28 cellular contexts compared by ENCODE assay signal in the genomic region with DNA sequence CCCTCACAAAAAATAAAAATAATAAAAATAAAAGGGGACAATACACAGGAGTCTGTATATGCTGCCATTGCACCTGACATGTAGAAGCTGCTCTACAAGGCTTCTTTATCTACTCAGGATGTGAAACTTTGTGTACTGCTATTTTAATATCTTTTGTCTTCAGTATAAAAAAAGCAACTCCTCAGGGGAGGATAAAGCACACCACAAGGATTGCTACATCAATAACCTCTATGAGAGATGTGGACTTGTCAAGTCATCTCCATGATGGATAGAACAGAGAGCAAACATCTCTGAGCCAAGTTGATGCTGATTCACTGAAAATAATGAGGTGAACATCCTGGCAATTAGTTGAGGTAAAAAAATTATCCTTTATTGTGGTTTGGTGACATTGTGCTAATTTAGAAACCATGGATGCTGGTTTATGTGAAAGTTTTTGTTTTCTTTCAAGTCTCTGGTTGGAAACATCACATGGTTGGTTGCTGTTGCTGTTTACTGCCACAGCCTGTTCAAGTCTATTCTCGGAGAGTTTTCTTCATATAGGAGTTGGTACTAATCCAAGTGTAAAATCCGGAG. TPM values are rescaled to one million over a fixed set of nuclear protein-coding genes. Genes with fewer than 3 reads are reported as not detected.
DNase-seq lines count a peak whose midpoint lies in the region; TF ChIP-seq lines count a peak whose summit lies in the region.
"Had no signal": no experiment of that assay in that cellular context is flagged by ENCODE, and none has a peak within 500 bp of the region (broad histone marks: within the 10 kb centered on the region; RNA-seq: fewer than 3 reads in every experiment).

No MANE protein-coding gene starts in this region.

- no peak overlapping the region for H3K4me3 ChIP-seq in GM23248
- no peak overlapping the region for H3K4me3 ChIP-seq in neural progenitor cell
- no peak overlapping the region for H3K4me3 ChIP-seq in CD8-positive, alpha-beta memory T cell (ENCODE audit: low read length)
- H3K4me3 ChIP-seq in uterus: no peak overlapping the region

- peaks cover 5% of the 10 kb centered on the region for H3K36me3 Mint-ChIP-seq in activated T-helper 1 cell treated with anti-CD3 and anti-CD28 coated beads, Interleukin-12 subunit alpha, Interleukin-12 subunit beta, Interleukin-2, Interleukin-4 antibody, amounts not matched to agents 30 ng/mL and 10 ng/mL and 1 ng/mL, durations not matched to agents 14 hours and 24 hours and 36 hours (ENCODE audit: low read depth)
- no peaks in the 10 kb centered on the region for H3K36me3 Mint-ChIP-seq in neural progenitor cell
- no peaks in the 10 kb centered on the region for H3K36me3 Mint-ChIP-seq in CD8-positive, alpha-beta memory T cell
- H3K36me3 Mint-ChIP-seq: activated CD4-positive, alpha-beta memory T cell treated with anti-CD3 and anti-CD28 coated beads for 36 hours had no signal

- peak overlapping the region; percentile 17 for H3K4me3 Mint-ChIP-seq in activated T-helper 1 cell treated with anti-CD3 and anti-CD28 coated beads, Interleukin-12 subunit alpha, Interleukin-12 subunit beta, Interleukin-2, Interleukin-4 antibody, amounts not matched to agents 30 ng/mL and 10 ng/mL and 1 ng/mL, durations not matched to agents 14 hours and 24 hours and 36 hours
- peak overlapping the region; percentile 87 for H3K4me3 Mint-ChIP-seq in neural progenitor cell
- H3K4me3 Mint-ChIP-seq in CD8-positive, alpha-beta memory T cell: no peak overlapping the region
- H3K4me3 Mint-ChIP-seq: activated CD4-positive, alpha-beta memory T cell treated with anti-CD3 and anti-CD28 coated beads for 36 hours; dendritic cell treated with granulocyte-macrophage colony-stimulating factor and Interleukin-4, amounts not matched to agents 40 ng/mL and 50 ng/mL, for 4 days; stimulated activated naive CD8-positive, alpha-beta T cell treated with anti-CD3 and anti-CD28 coated beads, Interleukin-15, amount 100 ng/mL, for 72 hours; T-helper 1 cell treated with Interleukin-12 subunit alpha and Interleukin-12 subunit beta and Interleukin-4 antibody, amounts not matched to agents 30 μg/mL and 1 μg/mL, for 36 hours had no signal

- H3K27ac ChIP-seq in GM23248 (no peak overlapping the region), neural progenitor cell (no peak overlapping the region), uterus (no peak overlapping the region)
- H3K27ac ChIP-seq in CD8-positive, alpha-beta memory T cell (ENCODE audit: low read depth, low read length): no peak overlapping the region

- H3K9me3 Mint-ChIP-seq in activated T-helper 1 cell treated with anti-CD3 and anti-CD28 coated beads, Interleukin-12 subunit alpha, Interleukin-12 subunit beta, Interleukin-2, Interleukin-4 antibody, amounts not matched to agents 30 ng/mL and 10 ng/mL and 1 ng/mL, durations not matched to agents 14 hours and 24 hours and 36 hours: no peaks in the 10 kb centered on the region
- no peaks in the 10 kb centered on the region for H3K9me3 Mint-ChIP-seq in neural progenitor cell
- H3K9me3 Mint-ChIP-seq in CD8-positive, alpha-beta memory T cell: peaks cover 0 to 1% (median 0%) of the 10 kb centered on the region in 5 donors
- H3K9me3 Mint-ChIP-seq: activated CD4-positive, alpha-beta memory T cell treated with anti-CD3 and anti-CD28 coated beads for 36 hours; activated T-cell treated with anti-CD3 and anti-CD28 coated beads, Interleukin-2, amount 50 U/mL, for 72 hours; dendritic cell treated with granulocyte-macrophage colony-stimulating factor and Interleukin-4, amounts not matched to agents 40 ng/mL and 50 ng/mL, for 4 days; stimulated activated naive CD8-positive, alpha-beta T cell treated with anti-CD3 and anti-CD28 coated beads, Interleukin-15, amount 100 ng/mL, for 72 hours; T-helper 1 cell treated with Interleukin-12 subunit alpha and Interleukin-12 subunit beta and Interleukin-4 antibody, amounts not matched to agents 30 μg/mL and 1 μg/mL, for 36 hours had no signal

- no peak overlapping the region for H3K4me2 ChIP-seq in GM23248 (ENCODE audit: unreplicated experiment)
- H3K4me2 ChIP-seq in neural progenitor cell: no peak overlapping the region
- H3K4me2 ChIP-seq: SK-N-SH had no signal

- peaks cover 16% of the 10 kb centered on the region; the same call in 1 of the 2 replicates for H3F3A ChIP-seq in GM23248 (ENCODE audit: insufficient read depth)
- peaks cover 22% of the 10 kb centered on the region for H3F3A ChIP-seq in neural progenitor cell (ENCODE audit: low read depth)

- no peak for TF ChIP-seq POLR2A in uterus (IDR thresholded peaks at IDR 0.05)

- H3K9me3 ChIP-seq in GM23248 (ENCODE audit: low read depth) (no peaks in the 10 kb centered on the region), neural progenitor cell (ENCODE audit: low read depth) (no peaks in the 10 kb centered on the region), uterus (no peaks in the 10 kb centered on the region)
- no peaks in the 10 kb centered on the region for H3K9me3 ChIP-seq in CD8-positive, alpha-beta memory T cell (ENCODE audit: low read length)
- H3K9me3 ChIP-seq: Caco-2, SK-N-SH had no signal

- H3K4me1 Mint-ChIP-seq in activated T-helper 1 cell treated with anti-CD3 and anti-CD28 coated beads, Interleukin-12 subunit alpha, Interleukin-12 subunit beta, Interleukin-2, Interleukin-4 antibody, amounts not matched to agents 30 ng/mL and 10 ng/mL and 1 ng/mL, durations not matched to agents 14 hours and 24 hours and 36 hours (ENCODE audit: low read depth): peaks cover 14% of the 10 kb centered on the region
- peaks cover 29% of the 10 kb centered on the region for H3K4me1 Mint-ChIP-seq in neural progenitor cell
- peaks cover 7 to 15% (median 10%) of the 10 kb centered on the region in 3 donors for H3K4me1 Mint-ChIP-seq in CD8-positive, alpha-beta memory T cell

- peaks cover 58% of the 10 kb centered on the region for H3K27me3 Mint-ChIP-seq in activated T-helper 1 cell treated with anti-CD3 and anti-CD28 coated beads, Interleukin-12 subunit alpha, Interleukin-12 subunit beta, Interleukin-2, Interleukin-4 antibody, amounts not matched to agents 30 ng/mL and 10 ng/mL and 1 ng/mL, durations not matched to agents 14 hours and 24 hours and 36 hours (ENCODE audit: insufficient read depth)
- H3K27me3 Mint-ChIP-seq in neural progenitor cell (ENCODE audit: insufficient read depth, low read depth): peaks cover 8% of the 10 kb centered on the region
- peaks cover 48 to 74% of the 10 kb centered on the region in 2 donors for H3K27me3 Mint-ChIP-seq in CD8-positive, alpha-beta memory T cell

- WGBS in GM23248 (ENCODE audit: low coverage in 1 of 2, low lambda C conversion rate in 2 of 2, missing lambda C conversion rate in 2 of 2), 2 experiments: 4 to 6% methylated on average over 2 of the region's 2 CpGs

- no peak overlapping the region for H3K9ac ChIP-seq in GM23248
- no peak overlapping the region for H3K9ac ChIP-seq in neural progenitor cell
- H3K9ac ChIP-seq: SK-N-SH had no signal

- H2AFZ ChIP-seq in GM23248: no peak overlapping the region
- H2AFZ ChIP-seq in neural progenitor cell (replicated peaks): no peak overlapping the region

- H3K4me1 ChIP-seq in GM23248 (ENCODE audit: insufficient read depth) (peaks cover 5% of the 10 kb centered on the region; the same call in 1 of the 2 replicates), neural progenitor cell (peaks cover 17% of the 10 kb centered on the region), uterus (peaks cover 0 to 17% of the 10 kb centered on the region in 2 donors)
- no peaks in the 10 kb centered on the region for H3K4me1 ChIP-seq in CD8-positive, alpha-beta memory T cell (ENCODE audit: insufficient read depth, low read length)
- H3K4me1 ChIP-seq: Caco-2 had no signal

- H3K27ac Mint-ChIP-seq in activated T-helper 1 cell treated with anti-CD3 and anti-CD28 coated beads, Interleukin-12 subunit alpha, Interleukin-12 subunit beta, Interleukin-2, Interleukin-4 antibody, amounts not matched to agents 30 ng/mL and 10 ng/mL and 1 ng/mL, durations not matched to agents 14 hours and 24 hours and 36 hours: no peak overlapping the region
- H3K27ac Mint-ChIP-seq in neural progenitor cell: no peak overlapping the region
- no peak overlapping the region for H3K27ac Mint-ChIP-seq in CD8-positive, alpha-beta memory T cell
- H3K27ac Mint-ChIP-seq: activated CD4-positive, alpha-beta memory T cell treated with anti-CD3 and anti-CD28 coated beads for 36 hours; activated T-cell treated with anti-CD3 and anti-CD28 coated beads, Interleukin-2, amount 50 U/mL, for 72 hours; dendritic cell treated with granulocyte-macrophage colony-stimulating factor and Interleukin-4, amounts not matched to agents 40 ng/mL and 50 ng/mL, for 4 days; stimulated activated naive CD8-positive, alpha-beta T cell treated with anti-CD3 and anti-CD28 coated beads, Interleukin-15, amount 100 ng/mL, for 72 hours; T-helper 1 cell treated with Interleukin-12 subunit alpha and Interleukin-12 subunit beta and Interleukin-4 antibody, amounts not matched to agents 30 μg/mL and 1 μg/mL, for 36 hours had no signal

- H3K27me3 ChIP-seq in GM23248 (replicated peaks; ENCODE audit: insufficient read depth): peaks cover 49% of the 10 kb centered on the region
- peaks cover 49% of the 10 kb centered on the region for H3K27me3 ChIP-seq in neural progenitor cell
- H3K27me3 ChIP-seq in CD8-positive, alpha-beta memory T cell (ENCODE audit: insufficient read depth, low read length, poor library complexity, severe bottlenecking): peaks cover 21% of the 10 kb centered on the region
- peaks cover 11 to 55% of the 10 kb centered on the region in 2 donors for H3K27me3 ChIP-seq in uterus

- no peaks in the 10 kb centered on the region for H3K9me2 ChIP-seq in GM23248 (ENCODE audit: insufficient read depth)
- H3K9me2 ChIP-seq: SK-N-SH had no signal

- no peaks in the 10 kb centered on the region for H3K36me3 ChIP-seq in GM23248 (ENCODE audit: low read depth)
- H3K36me3 ChIP-seq in neural progenitor cell: no peaks in the 10 kb centered on the region
- no peaks in the 10 kb centered on the region for H3K36me3 ChIP-seq in CD8-positive, alpha-beta memory T cell (ENCODE audit: insufficient read depth, low read length)
- H3K36me3 ChIP-seq in uterus: no peaks in the 10 kb centered on the region

- intact Hi-C loops in activated T-helper 1 cell treated with anti-CD3 and anti-CD28 coated beads, Interleukin-12 subunit alpha, Interleukin-12 subunit beta, Interleukin-2, Interleukin-4 antibody, amounts not matched to agents 30 ng/mL and 10 ng/mL and 1 ng/mL, durations not matched to agents 14 hours and 24 hours and 36 hours (cut with micrococcal nuclease): loop anchor here (5.0 kb wide), 1 partner anchor 1169 kb away; no protein-coding TSS in a partner anchor
- intact Hi-C loops in uterus (cut with DNase I; ENCODE audit: low total_unique reads): no loop called here

- POLR2A ChIA-PET in CD8-positive, alpha-beta memory T cell (lab: Charles Lee): no interaction called here

- in situ Hi-C loops in GM23248 (cut with MboI): no loop called here

- TF ChIP-seq CTCF in neural progenitor cell (IDR thresholded peaks at IDR 0.05) (no peak), uterus (IDR thresholded peaks at IDR 0.05) (no peak)

- no peaks in the 10 kb centered on the region for H4K20me1 ChIP-seq in GM23248 (ENCODE audit: insufficient read depth)
- no peaks in the 10 kb centered on the region for H4K20me1 ChIP-seq in neural progenitor cell (ENCODE audit: low read depth)

- DNase-seq in GM23248 (peak; percentile 14), MV-4-11 (lab: John Stamatoyannopoulos, UW) (peak; percentile 78), neural progenitor cell (ENCODE audit: low spot score) (no peak), NCI-H1105 treated with DMSO at 0.1 percent for 48 hours (lab: John Stamatoyannopoulos, UW) (no peak), uterus (no peak)
- no peak for DNase-seq in activated T-helper 1 cell treated with anti-CD3 and anti-CD28 coated beads, Interleukin-12 subunit alpha, Interleukin-12 subunit beta, Interleukin-2, Interleukin-4 antibody, amounts not matched to agents 30 ng/mL and 10 ng/mL and 1 ng/mL, durations not matched to agents 14 hours and 24 hours and 36 hours (ENCODE audit: low spot score)
- no peak for DNase-seq in CD8-positive, alpha-beta memory T cell
- DNase-seq: activated CD4-positive, alpha-beta memory T cell treated with anti-CD3 and anti-CD28 coated beads for 36 hours; activated naive CD4-positive, alpha-beta T cell treated with Interleukin-2 at 50 U/mL for 16 hours; activated T-cell treated with anti-CD3 and anti-CD28 coated beads, Interleukin-2, amount 50 U/mL, for 72 hours; C1 segment of cervical spinal cord; Caco-2; DMS53; erythroblast; KG1; left ventricle myocardium superior; mesendoderm; NCI-H1048; NCI-H1694; NCI-H510A; OCI-M1; SK-N-SH; stimulated activated CD4-positive, alpha-beta T cell treated with anti-CD3 and anti-CD28 coated beads, Interleukin-2, amount 100 ng/mL, for 48 hours; stimulated activated naive CD8-positive, alpha-beta T cell treated with anti-CD3 and anti-CD28 coated beads, Interleukin-15, amount 100 ng/mL, for 72 hours had no signal

- CTCF ChIA-PET in CD8-positive, alpha-beta memory T cell (lab: Charles Lee): no interaction called here

- H3K79me2 ChIP-seq in GM23248 (ENCODE audit: insufficient read depth) (no peaks in the 10 kb centered on the region), neural progenitor cell (ENCODE audit: low read depth) (no peaks in the 10 kb centered on the region)

RNA-seq across cellular contexts. Expression of gene HECW1, which starts 1.6 kb away (rescaled TPM):
- 4.8 and 8.7 TPM in 2 replicates for total RNA-seq in GM23248 (2014; rRNA removed; shearing (Covaris generic))
- polyA plus RNA-seq in GM23248 (2016; fragmentation: Nextera tagmentation; extraction: Ambion mirVana): 2.0 and 2.1 TPM in 2 replicates
- total RNA-seq in activated T-helper 1 cell treated with anti-CD3 and anti-CD28 coated beads, Interleukin-12 subunit alpha, Interleukin-12 subunit beta, Interleukin-2, Interleukin-4 antibody, amounts not matched to agents 30 ng/mL and 10 ng/mL and 1 ng/mL, durations not matched to agents 14 hours and 24 hours and 36 hours: not detected in 2 replicates
- total RNA-seq in neural progenitor cell (ENCODE audit: low replicate concordance) (0.11 and 0.28 TPM in 2 replicates), uterus (under 1 TPM in 1 of 4 donors, not detected in 3; 0.28 TPM)
- not detected for total RNA-seq in CD8-positive, alpha-beta memory T cell
- not detected for polyA plus RNA-seq in CD8-positive, alpha-beta memory T cell
- total RNA-seq: activated CD4-positive, alpha-beta memory T cell treated with anti-CD3 and anti-CD28 coated beads for 36 hours; activated T-cell treated with anti-CD3 and anti-CD28 coated beads, Interleukin-2, amount 50 U/mL, for 72 hours; left ventricle myocardium superior; myocyte had no signal
- polyA plus RNA-seq: keratinocyte, SK-N-SH had no signal

Comparison
In these comparisons a context has a peak if more than half of its experiments do, and no peak if none do; other contexts are left out.
1. DNase-seq: peak in GM23248 (single experiment) and MV-4-11 (single experiment); none in activated T-helper 1 cell treated with anti-CD3 and anti-CD28 coated beads, Interleukin-12 subunit alpha, Interleukin-12 subunit beta, Interleukin-2, Interleukin-4 antibody, amounts not matched to agents 30 ng/mL and 10 ng/mL and 1 ng/mL, durations not matched to agents 14 hours and 24 hours and 36 hours (single experiment), neural progenitor cell (single experiment), NCI-H1105 treated with DMSO at 0.1 percent for 48 hours (single experiment), CD8-positive, alpha-beta memory T cell (0 of 5) and uterus (0 of 2).
2. H3K4me3 Mint-ChIP-seq: peak in activated T-helper 1 cell treated with anti-CD3 and anti-CD28 coated beads, Interleukin-12 subunit alpha, Interleukin-12 subunit beta, Interleukin-2, Interleukin-4 antibody, amounts not matched to agents 30 ng/mL and 10 ng/mL and 1 ng/mL, durations not matched to agents 14 hours and 24 hours and 36 hours (single experiment) and neural progenitor cell (single experiment); none in CD8-positive, alpha-beta memory T cell (0 of 7).